Comparison of ENCODE assay signal across 8 cellular contexts in genomic region chr3:16516695-16517481, GRCh38. TPM values are rescaled to one million over a fixed set of nuclear protein-coding genes. Genes with fewer than 3 reads are reported as not detected.
DNase-seq lines count a peak whose midpoint lies in the region; ATAC-seq and TF ChIP-seq lines count a peak whose summit lies in the region.

No MANE protein-coding gene starts in this region.

- H3K9me3 ChIP-seq in ascending aorta (no peaks in the 10 kb centered on the region), upper lobe of right lung (no peaks in the 10 kb centered on the region)

- DNase-seq in NCI-H146 (lab: John Stamatoyannopoulos, UW) (peak; percentile 78), ascending aorta (ENCODE audit: low spot score in 2 of 2) (no peak), iris pigment epithelial cell (ENCODE audit: low read depth) (peak; percentile 64), upper lobe of right lung (no peak), OCI-M2 (lab: John Stamatoyannopoulos, UW; ENCODE audit: unreplicated experiment) (no peak)

- ATAC-seq in GM18907 (IDR thresholded peaks at IDR 0.05; ENCODE audit: unreplicated experiment) = peak; percentile 36
- no peak for ATAC-seq in upper lobe of right lung
- ATAC-seq in GM18498 (IDR thresholded peaks at IDR 0.05; ENCODE audit: unreplicated experiment) = no peak

- H3K27ac ChIP-seq in C4-2B (no peak overlapping the region), ascending aorta (peak overlapping the region in 1 of 2 donors; percentile 13), upper lobe of right lung (no peak overlapping the region)

- intact Hi-C loops in ascending aorta (cut with DNase I) = no loop called here
- intact Hi-C loops in upper lobe of right lung (cut with DNase I) = no loop called here

- H3K27me3 ChIP-seq in ascending aorta (no peaks in the 10 kb centered on the region), upper lobe of right lung (no peaks in the 10 kb centered on the region)

- H3K36me3 ChIP-seq in ascending aorta (no peaks in the 10 kb centered on the region), upper lobe of right lung (no peaks in the 10 kb centered on the region)

- peak; percentile 25 for TF ChIP-seq CTCF in C4-2B (conservative IDR thresholded peaks at IDR 0.05)
- peak; percentile 42 to 61 (median 49) for TF ChIP-seq CTCF in ascending aorta (IDR thresholded peaks at IDR 0.05)
- TF ChIP-seq CTCF in upper lobe of right lung (IDR thresholded peaks at IDR 0.05) = peak; percentile 52

- H3K4me1 ChIP-seq in ascending aorta (peaks cover 0 to 14% of the 10 kb centered on the region in 2 donors), upper lobe of right lung (peaks cover 24% of the 10 kb centered on the region)

- H3K4me3 ChIP-seq in ascending aorta (no peak overlapping the region), upper lobe of right lung (no peak overlapping the region)

RNA-seq across cellular contexts. Expression of gene RFTN1, which starts 3.4 kb away (rescaled TPM):
- total RNA-seq in ascending aorta = 72.6 TPM
- 69.4 TPM for total RNA-seq in upper lobe of right lung

Comparison
In these comparisons a context has a peak if more than half of its experiments do, and no peak if none do; other contexts are left out.
1. DNase-seq: peak in NCI-H146 (single experiment) and iris pigment epithelial cell (single experiment); none in ascending aorta (0 of 2), upper lobe of right lung (single experiment) and OCI-M2 (single experiment).
2. Peak in every context shown above with its lines, with median percentiles within 50 percentile points of each other: CTCF ChIP-seq.